In the genomic region with DNA sequence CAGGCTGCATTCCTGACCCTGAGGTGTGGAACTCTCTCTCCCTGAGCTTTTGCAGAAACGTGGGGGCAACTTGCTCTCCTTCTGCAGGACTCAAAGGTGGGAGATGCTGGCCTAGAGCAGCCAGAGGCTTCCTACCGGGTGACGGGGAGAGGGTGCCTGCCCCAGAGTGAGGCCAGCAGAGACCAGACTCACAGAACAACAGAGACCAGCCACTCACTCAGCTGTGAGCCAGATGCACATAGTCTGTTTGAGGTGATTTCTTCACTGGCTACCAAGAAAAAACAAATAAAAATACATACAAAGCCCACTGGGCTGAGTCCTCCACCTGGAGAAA, we compare ENCODE assay signal across 20 cellular contexts.
"Had no signal": no experiment of that assay in that cellular context is flagged by ENCODE, and none has a peak within 500 bp of the region (broad histone marks: within the 10 kb centered on the region; RNA-seq: fewer than 3 reads in every experiment).

No MANE protein-coding gene starts in this region.

- H3K4me3 ChIP-seq: esophagus squamous epithelium, gastroesophageal sphincter, neural progenitor cell, testis, tibial nerve, upper lobe of right lung, vagina had no signal

- H3K4me1 ChIP-seq: neural progenitor cell, upper lobe of right lung, vagina had no signal

- H3K27me3 ChIP-seq: neural progenitor cell, testis, vagina had no signal

- DNase-seq: dermis blood vessel endothelial cell; esophagus squamous epithelium; foreskin fibroblast; hippocampal formation; kidney glomerular epithelial cell; mammary epithelial cell; occipital lobe; stimulated activated CD4-positive, alpha-beta T cell treated with anti-CD3 and anti-CD28 coated beads, Interleukin-2, amount 100 ng/mL, for 24 hours; stimulated activated CD4-positive, alpha-beta T cell treated with anti-CD3 and anti-CD28 coated beads, Interleukin-4, amount 100 ng/mL, for 4 hours; stimulated activated naive B cell treated with anti-CD40 and anti-IgM and Interleukin-4, amounts not matched to agents 10 μg/mL and 1 μg/mL and 100 μg/mL, for 72 hours; stimulated activated naive CD8-positive, alpha-beta T cell treated with anti-CD3 and anti-CD28 coated beads, Interleukin-15, amount 100 ng/mL, for 72 hours; upper lobe of right lung had no signal

- ATAC-seq: gastroesophageal sphincter; left lobe of liver; natural killer cell treated with Interleukin-12 subunit alpha and Interleukin-12 subunit beta and Interleukin-15 and Interleukin-18, amount 100 ng/mL, for 72 hours; sciatic nerve; stimulated activated naive B cell treated with anti-CD40 and anti-IgM and Interleukin-4, amounts not matched to agents 10 μg/mL and 1 μg/mL and 100 μg/mL, for 72 hours; stimulated activated naive CD8-positive, alpha-beta T cell treated with anti-CD3 and anti-CD28 coated beads, Interleukin-15, amount 100 ng/mL, for 72 hours; upper lobe of right lung had no signal

- H2AFZ ChIP-seq: neural progenitor cell had no signal

- H3K9me3 ChIP-seq: esophagus squamous epithelium, gastroesophageal sphincter, testis, tibial nerve, upper lobe of right lung, vagina had no signal

- H3K36me3 ChIP-seq: esophagus squamous epithelium, gastroesophageal sphincter, neural progenitor cell, tibial nerve, upper lobe of right lung, vagina had no signal

- H3K9ac ChIP-seq: neural progenitor cell had no signal

- H3K27ac ChIP-seq: esophagus squamous epithelium, gastroesophageal sphincter, neural progenitor cell, testis, tibial nerve, upper lobe of right lung, vagina had no signal

- H3K4me2 ChIP-seq: neural progenitor cell had no signal
